In the genomic region with DNA sequence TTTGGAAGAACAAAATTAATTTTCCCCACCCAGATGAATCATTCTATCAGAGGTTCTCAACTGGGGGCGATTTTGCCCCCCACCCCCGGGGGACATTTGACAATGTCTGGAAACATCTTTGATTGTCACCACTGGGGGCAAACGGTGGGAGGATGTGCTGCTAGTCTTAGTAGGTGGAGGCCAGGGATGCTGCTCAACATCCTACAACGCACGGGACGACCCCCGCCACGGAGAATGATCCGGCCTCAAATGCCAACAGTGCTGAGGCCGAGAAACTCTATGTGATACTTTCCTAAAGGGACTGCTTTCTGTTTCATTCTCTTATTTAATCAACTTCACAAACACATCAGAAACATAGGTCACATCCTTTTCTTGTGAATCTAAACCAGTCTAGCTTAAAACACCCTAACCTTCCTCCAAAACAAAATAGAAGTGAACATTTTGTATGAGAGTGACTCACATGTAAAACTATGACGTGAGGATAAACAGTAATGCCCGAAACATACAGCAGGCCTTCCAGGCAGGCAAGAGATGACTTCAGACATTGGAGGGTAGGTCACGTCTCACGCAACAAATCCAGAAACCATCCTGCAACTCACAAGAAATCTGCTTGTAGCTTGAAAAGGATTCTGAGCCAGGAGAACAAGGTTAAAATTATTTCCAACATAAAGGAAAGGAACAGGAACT, we compare ENCODE assay signal across 9 cellular contexts. TPM values are rescaled to one million over a fixed set of nuclear protein-coding genes. Genes with fewer than 3 reads are reported as not detected.
DNase-seq lines count a peak whose midpoint lies in the region; ATAC-seq, FAIRE-seq and TF ChIP-seq lines count a peak whose summit lies in the region.
"Had no signal": no experiment of that assay in that cellular context is flagged by ENCODE, and none has a peak within 500 bp of the region (broad histone marks: within the 10 kb centered on the region; RNA-seq: fewer than 3 reads in every experiment).

No MANE protein-coding gene starts in this region.

- TF ChIP-seq POLR2A in GM12891 (IDR thresholded peaks at IDR 0.05; ENCODE audit: low read depth, low read length), result no peak

- peak; percentile 93 for DNase-seq in EH (ENCODE audit: low read depth)
- peak; percentile 96 for DNase-seq in dedifferentiated amniotic fluid mesenchymal stem cell (ENCODE audit: extremely low spot score)
- DNase-seq in stimulated activated CD4-positive, alpha-beta T cell treated with anti-CD3 and anti-CD28 coated beads, Interleukin-4, amount 100 ng/mL, for 1 hour, result peak; percentile 70
- no peak for DNase-seq in GM12891 (ENCODE audit: insufficient read length, low spot score)
- DNase-seq in NCI-H187 treated with DMSO at 0.1 percent for 48 hours (lab: John Stamatoyannopoulos, UW), result no peak
- no peak for DNase-seq in urothelium cell line (ENCODE audit: low spot score)
- DNase-seq: anterior cingulate cortex had no signal

- FAIRE-seq in GM12891 (lab: Jason Lieb, UNC) (no peak), urothelium cell line (lab: Jason Lieb, UNC) (no peak)

- ATAC-seq in activated CD4-positive, CD25-positive, alpha-beta regulatory T cell treated with anti-CD3 and anti-CD28 coated beads, Interleukin-2, amount 50 U/mL, for 24 hours, result peak; percentile 44 to 51
- no peak for ATAC-seq in HG03159 (IDR thresholded peaks at IDR 0.05; ENCODE audit: unreplicated experiment)

TF ChIP-seq in GM12891, 5 proteins besides CTCF, POLR2A, EP300 and RAD21:
- TF ChIP-seq PAX5 (IDR thresholded peaks at IDR 0.05; ENCODE audit: insufficient read depth, low read length, severe bottlenecking), result no peak
- TF ChIP-seq TAF1 (IDR thresholded peaks at IDR 0.05; ENCODE audit: low read depth, low read length), result no peak
- no peak for TF ChIP-seq SPI1 (IDR thresholded peaks at IDR 0.05; ENCODE audit: low read depth, low read length)
- no peak for TF ChIP-seq POU2F2 (IDR thresholded peaks at IDR 0.05; ENCODE audit: low read depth, low read length)
- TF ChIP-seq POLR2AphosphoS5 (IDR thresholded peaks at IDR 0.05; ENCODE audit: low read depth, low read length), result no peak
TF ChIP-seq in GM12891: peak in this region for 0.

RNA-seq across cellular contexts. Expression of gene ETS2, which starts 37.2 kb away (rescaled TPM):
- polyA plus RNA-seq in GM12891 (2012; ENCODE audit: low read depth, missing spikeins), result 2.0 TPM

Comparison
In these comparisons a context has a peak if more than half of its experiments do, and no peak if none do; other contexts are left out.
1. DNase-seq: peak in EH (single experiment), dedifferentiated amniotic fluid mesenchymal stem cell (single experiment) and stimulated activated CD4-positive, alpha-beta T cell treated with anti-CD3 and anti-CD28 coated beads, Interleukin-4, amount 100 ng/mL, for 1 hour (single experiment); none in GM12891 (single experiment), NCI-H187 treated with DMSO at 0.1 percent for 48 hours (single experiment) and urothelium cell line (single experiment).